In the genomic region with DNA sequence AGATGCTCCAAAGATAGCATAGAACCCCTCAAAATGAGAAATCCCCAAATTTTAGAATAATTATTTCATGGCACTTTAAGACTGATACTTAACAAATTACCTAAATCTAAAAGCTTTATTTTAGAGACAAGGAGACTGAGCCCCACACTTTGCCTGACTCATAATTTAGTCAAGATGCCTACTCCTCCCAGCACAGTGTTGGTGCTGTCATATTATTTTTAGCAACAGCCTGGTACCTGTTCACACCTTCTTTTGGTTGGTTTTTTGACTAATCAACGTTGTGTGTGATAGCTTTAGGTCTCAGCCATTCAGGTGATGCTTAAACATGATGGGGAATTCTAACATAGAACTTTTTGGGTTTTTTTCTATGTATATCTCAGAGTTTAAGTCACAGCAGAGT, we compare ENCODE assay signal across 33 cellular contexts.
DNase-seq lines count a peak whose midpoint lies in the region; ATAC-seq and TF ChIP-seq lines count a peak whose summit lies in the region.
"Had no signal": no experiment of that assay in that cellular context is flagged by ENCODE, and none has a peak within 500 bp of the region (broad histone marks: within the 10 kb centered on the region; RNA-seq: fewer than 3 reads in every experiment).

No MANE protein-coding gene starts in this region.

- ATAC-seq in GM18520 (IDR thresholded peaks at IDR 0.05; ENCODE audit: unreplicated experiment), result peak; percentile 68
- ATAC-seq in foreskin keratinocyte, result peak; percentile 26
- no peak for ATAC-seq in activated T-helper 17 cell treated with anti-CD3 and anti-CD28 coated beads, Interleukin-2, amount 50 U/mL, for 72 hours (replicated peaks)
- ATAC-seq in HG02759 (IDR thresholded peaks at IDR 0.05; ENCODE audit: unreplicated experiment), result no peak
- ATAC-seq: A549; CD8-positive, alpha-beta T cell had no signal

- H3K27ac Mint-ChIP-seq in activated T-helper 17 cell treated with anti-CD3 and anti-CD28 coated beads, Interleukin-2, amount 50 U/mL, for 72 hours, result no peak overlapping the region
- H3K27ac Mint-ChIP-seq: B cell; CD14-positive monocyte; CD4-positive, alpha-beta memory T cell; CD4-positive, alpha-beta T cell; CD4-positive, CD25-positive, alpha-beta regulatory T cell; CD8-positive, alpha-beta memory T cell; CD8-positive, alpha-beta T cell had no signal

- H3K36me3 Mint-ChIP-seq in activated T-helper 17 cell treated with anti-CD3 and anti-CD28 coated beads, Interleukin-2, amount 50 U/mL, for 72 hours (ENCODE audit: low read depth), result no peaks in the 10 kb centered on the region
- H3K36me3 Mint-ChIP-seq: CD14-positive monocyte; CD4-positive, alpha-beta memory T cell; CD4-positive, CD25-positive, alpha-beta regulatory T cell; CD8-positive, alpha-beta T cell had no signal

- TF ChIP-seq CTCF in foreskin keratinocyte (conservative IDR thresholded peaks at IDR 0.05), result no peak

- H3K27me3 ChIP-seq in foreskin keratinocyte, result no peaks in the 10 kb centered on the region
- H3K27me3 ChIP-seq: BE2C; BLaER1; BLaER1 treated with 17β-estradiol and CSF1 and Interleukin-3, amounts not matched to agents 10 nM and 100 nM had no signal

- H3K9me3 Mint-ChIP-seq in activated T-helper 17 cell treated with anti-CD3 and anti-CD28 coated beads, Interleukin-2, amount 50 U/mL, for 72 hours, result peaks cover 8% of the 10 kb centered on the region

- peaks cover 31% of the 10 kb centered on the region for H3K27me3 Mint-ChIP-seq in activated T-helper 17 cell treated with anti-CD3 and anti-CD28 coated beads, Interleukin-2, amount 50 U/mL, for 72 hours

- no peaks in the 10 kb centered on the region for H3K4me1 Mint-ChIP-seq in activated T-helper 17 cell treated with anti-CD3 and anti-CD28 coated beads, Interleukin-2, amount 50 U/mL, for 72 hours
- H3K4me1 Mint-ChIP-seq: B cell; CD14-positive monocyte; CD4-positive, CD25-positive, alpha-beta regulatory T cell; CD8-positive, alpha-beta memory T cell had no signal

- H3K27ac ChIP-seq in foreskin keratinocyte, result no peak overlapping the region
- H3K27ac ChIP-seq: 22Rv1; A549; BLaER1; BLaER1 treated with 17β-estradiol and CSF1 and Interleukin-3, amounts not matched to agents 10 nM and 100 nM; C4-2B had no signal

- DNase-seq in NCI-H2171 treated with DMSO at 0.1 percent for 48 hours (lab: John Stamatoyannopoulos, UW) (peak; percentile 18), NCI-H2171 (lab: John Stamatoyannopoulos, UW) (no peak), foreskin keratinocyte (no peak)
- DNase-seq: 8988T; ACHN; AML-193; BE2C; C1 segment of cervical spinal cord; Caco-2; Calu3; CD4-positive, alpha-beta memory T cell; CD4-positive, alpha-beta T cell; CD4-positive, CD25-positive, alpha-beta regulatory T cell; CD8-positive, alpha-beta memory T cell; CD8-positive, alpha-beta T cell; COR-L47; DMS 273 treated with DMSO at 0.1 percent for 48 hours; DMS153; DMS53; DMS79; DMS79 treated with DMSO at 0.1 percent for 48 hours; DND-41; EL had no signal

- no peak overlapping the region for H3K4me3 Mint-ChIP-seq in activated T-helper 17 cell treated with anti-CD3 and anti-CD28 coated beads, Interleukin-2, amount 50 U/mL, for 72 hours
- H3K4me3 Mint-ChIP-seq: B cell; CD14-positive monocyte; CD4-positive, alpha-beta memory T cell; CD4-positive, alpha-beta T cell; CD4-positive, CD25-positive, alpha-beta regulatory T cell; CD8-positive, alpha-beta memory T cell; CD8-positive, alpha-beta T cell had no signal

- no peaks in the 10 kb centered on the region for H3K4me1 ChIP-seq in foreskin keratinocyte
- H3K4me1 ChIP-seq: A549; BE2C; BLaER1; BLaER1 treated with 17β-estradiol and CSF1 and Interleukin-3, amounts not matched to agents 10 nM and 100 nM; Caco-2 had no signal

Comparison
In these comparisons a context has a peak if more than half of its experiments do, and no peak if none do; other contexts are left out.
1. ATAC-seq: peak in GM18520 (single experiment) and foreskin keratinocyte (single experiment); none in activated T-helper 17 cell treated with anti-CD3 and anti-CD28 coated beads, Interleukin-2, amount 50 U/mL, for 72 hours (single experiment) and HG02759 (single experiment).